ENCODE assay signal across 2 cellular contexts in the genomic region with DNA sequence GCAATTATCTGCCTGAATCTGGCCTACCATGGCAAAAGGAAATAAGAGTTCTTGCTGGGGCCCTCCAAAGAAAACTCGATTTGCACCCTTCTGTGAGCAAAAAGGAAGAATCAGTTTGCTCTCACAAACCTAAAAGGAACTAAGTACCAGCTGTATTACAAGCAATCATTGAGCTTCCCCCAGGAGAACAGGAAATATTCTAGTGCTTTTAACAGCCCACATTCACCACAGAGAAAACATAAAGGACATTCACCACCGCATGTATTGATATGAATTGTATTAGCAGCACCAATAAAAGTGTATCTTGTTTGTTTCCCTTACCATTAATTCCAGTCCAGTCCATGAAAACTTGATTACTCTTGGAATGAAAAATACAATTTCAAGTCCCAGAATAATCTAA.
TF ChIP-seq lines count a peak whose summit lies in the region.

No MANE protein-coding gene starts in this region.

TF ChIP-seq in GM23338, 12 proteins besides CTCF, POLR2A, EP300 and RAD21 (continued from another document):
- TF ChIP-seq, protein P1, sequence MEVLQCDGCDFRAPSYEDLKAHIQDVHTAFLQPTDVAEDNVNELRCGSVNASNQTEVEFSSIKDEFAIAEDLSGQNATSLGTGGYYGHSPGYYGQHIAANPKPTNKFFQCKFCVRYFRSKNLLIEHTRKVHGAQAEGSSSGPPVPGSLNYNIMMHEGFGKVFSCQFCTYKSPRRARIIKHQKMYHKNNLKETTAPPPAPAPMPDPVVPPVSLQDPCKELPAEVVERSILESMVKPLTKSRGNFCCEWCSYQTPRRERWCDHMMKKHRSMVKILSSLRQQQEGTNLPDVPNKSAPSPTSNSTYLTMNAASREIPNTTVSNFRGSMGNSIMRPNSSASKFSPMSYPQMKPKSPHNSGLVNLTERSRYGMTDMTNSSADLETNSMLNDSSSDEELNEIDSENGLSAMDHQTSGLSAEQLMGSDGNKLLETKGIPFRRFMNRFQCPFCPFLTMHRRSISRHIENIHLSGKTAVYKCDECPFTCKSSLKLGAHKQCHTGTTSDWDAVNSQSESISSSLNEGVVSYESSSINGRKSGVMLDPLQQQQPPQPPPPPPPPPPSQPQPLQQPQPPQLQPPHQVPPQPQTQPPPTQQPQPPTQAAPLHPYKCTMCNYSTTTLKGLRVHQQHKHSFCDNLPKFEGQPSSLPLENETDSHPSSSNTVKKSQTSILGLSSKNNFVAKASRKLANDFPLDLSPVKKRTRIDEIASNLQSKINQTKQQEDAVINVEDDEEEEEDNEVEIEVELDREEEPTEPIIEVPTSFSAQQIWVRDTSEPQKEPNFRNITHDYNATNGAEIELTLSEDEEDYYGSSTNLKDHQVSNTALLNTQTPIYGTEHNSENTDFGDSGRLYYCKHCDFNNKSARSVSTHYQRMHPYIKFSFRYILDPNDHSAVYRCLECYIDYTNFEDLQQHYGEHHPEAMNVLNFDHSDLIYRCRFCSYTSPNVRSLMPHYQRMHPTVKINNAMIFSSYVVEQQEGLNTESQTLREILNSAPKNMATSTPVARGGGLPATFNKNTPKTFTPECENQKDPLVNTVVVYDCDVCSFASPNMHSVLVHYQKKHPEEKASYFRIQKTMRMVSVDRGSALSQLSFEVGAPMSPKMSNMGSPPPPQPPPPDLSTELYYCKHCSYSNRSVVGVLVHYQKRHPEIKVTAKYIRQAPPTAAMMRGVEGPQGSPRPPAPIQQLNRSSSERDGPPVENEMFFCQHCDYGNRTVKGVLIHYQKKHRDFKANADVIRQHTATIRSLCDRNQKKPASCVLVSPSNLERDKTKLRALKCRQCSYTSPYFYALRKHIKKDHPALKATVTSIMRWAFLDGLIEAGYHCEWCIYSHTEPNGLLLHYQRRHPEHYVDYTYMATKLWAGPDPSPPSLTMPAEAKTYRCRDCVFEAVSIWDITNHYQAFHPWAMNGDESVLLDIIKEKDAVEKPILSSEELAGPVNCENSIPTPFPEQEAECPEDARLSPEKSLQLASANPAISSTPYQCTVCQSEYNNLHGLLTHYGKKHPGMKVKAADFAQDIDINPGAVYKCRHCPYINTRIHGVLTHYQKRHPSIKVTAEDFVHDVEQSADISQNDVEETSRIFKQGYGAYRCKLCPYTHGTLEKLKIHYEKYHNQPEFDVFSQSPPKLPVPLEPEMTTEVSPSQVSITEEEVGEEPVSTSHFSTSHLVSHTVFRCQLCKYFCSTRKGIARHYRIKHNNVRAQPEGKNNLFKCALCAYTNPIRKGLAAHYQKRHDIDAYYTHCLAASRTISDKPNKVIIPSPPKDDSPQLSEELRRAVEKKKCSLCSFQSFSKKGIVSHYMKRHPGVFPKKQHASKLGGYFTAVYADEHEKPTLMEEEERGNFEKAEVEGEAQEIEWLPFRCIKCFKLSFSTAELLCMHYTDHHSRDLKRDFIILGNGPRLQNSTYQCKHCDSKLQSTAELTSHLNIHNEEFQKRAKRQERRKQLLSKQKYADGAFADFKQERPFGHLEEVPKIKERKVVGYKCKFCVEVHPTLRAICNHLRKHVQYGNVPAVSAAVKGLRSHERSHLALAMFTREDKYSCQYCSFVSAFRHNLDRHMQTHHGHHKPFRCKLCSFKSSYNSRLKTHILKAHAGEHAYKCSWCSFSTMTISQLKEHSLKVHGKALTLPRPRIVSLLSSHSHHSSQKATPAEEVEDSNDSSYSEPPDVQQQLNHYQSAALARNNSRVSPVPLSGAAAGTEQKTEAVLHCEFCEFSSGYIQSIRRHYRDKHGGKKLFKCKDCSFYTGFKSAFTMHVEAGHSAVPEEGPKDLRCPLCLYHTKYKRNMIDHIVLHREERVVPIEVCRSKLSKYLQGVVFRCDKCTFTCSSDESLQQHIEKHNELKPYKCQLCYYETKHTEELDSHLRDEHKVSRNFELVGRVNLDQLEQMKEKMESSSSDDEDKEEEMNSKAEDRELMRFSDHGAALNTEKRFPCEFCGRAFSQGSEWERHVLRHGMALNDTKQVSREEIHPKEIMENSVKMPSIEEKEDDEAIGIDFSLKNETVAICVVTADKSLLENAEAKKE (CRISPR knock-in tag; IDR thresholded peaks at IDR 0.05): no peak
- no peak for TF ChIP-seq STAT1 (IDR thresholded peaks at IDR 0.05; ENCODE audit: unreplicated experiment)

TF ChIP-seq in WTC11, 78 proteins besides CTCF, POLR2A, EP300 and RAD21 (continued from another document):
- TF ChIP-seq, protein P2, sequence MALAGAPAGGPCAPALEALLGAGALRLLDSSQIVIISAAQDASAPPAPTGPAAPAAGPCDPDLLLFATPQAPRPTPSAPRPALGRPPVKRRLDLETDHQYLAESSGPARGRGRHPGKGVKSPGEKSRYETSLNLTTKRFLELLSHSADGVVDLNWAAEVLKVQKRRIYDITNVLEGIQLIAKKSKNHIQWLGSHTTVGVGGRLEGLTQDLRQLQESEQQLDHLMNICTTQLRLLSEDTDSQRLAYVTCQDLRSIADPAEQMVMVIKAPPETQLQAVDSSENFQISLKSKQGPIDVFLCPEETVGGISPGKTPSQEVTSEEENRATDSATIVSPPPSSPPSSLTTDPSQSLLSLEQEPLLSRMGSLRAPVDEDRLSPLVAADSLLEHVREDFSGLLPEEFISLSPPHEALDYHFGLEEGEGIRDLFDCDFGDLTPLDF (CRISPR knock-in tag; IDR thresholded peaks at IDR 0.05): no peak
- TF ChIP-seq, protein P3, sequence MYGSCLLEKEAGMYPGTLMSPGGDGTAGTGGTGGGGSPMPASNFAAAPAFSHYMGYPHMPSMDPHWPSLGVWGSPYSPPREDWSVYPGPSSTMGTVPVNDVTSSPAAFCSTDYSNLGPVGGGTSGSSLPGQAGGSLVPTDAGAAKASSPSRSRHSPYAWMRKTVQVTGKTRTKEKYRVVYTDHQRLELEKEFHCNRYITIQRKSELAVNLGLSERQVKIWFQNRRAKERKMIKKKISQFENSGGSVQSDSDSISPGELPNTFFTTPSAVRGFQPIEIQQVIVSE (CRISPR knock-in tag; IDR thresholded peaks at IDR 0.05; ENCODE audit: borderline replicate concordance): no peak
- TF ChIP-seq, protein P4, sequence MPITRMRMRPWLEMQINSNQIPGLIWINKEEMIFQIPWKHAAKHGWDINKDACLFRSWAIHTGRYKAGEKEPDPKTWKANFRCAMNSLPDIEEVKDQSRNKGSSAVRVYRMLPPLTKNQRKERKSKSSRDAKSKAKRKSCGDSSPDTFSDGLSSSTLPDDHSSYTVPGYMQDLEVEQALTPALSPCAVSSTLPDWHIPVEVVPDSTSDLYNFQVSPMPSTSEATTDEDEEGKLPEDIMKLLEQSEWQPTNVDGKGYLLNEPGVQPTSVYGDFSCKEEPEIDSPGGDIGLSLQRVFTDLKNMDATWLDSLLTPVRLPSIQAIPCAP (CRISPR knock-in tag; IDR thresholded peaks at IDR 0.05): no peak
- TF ChIP-seq, protein P5, sequence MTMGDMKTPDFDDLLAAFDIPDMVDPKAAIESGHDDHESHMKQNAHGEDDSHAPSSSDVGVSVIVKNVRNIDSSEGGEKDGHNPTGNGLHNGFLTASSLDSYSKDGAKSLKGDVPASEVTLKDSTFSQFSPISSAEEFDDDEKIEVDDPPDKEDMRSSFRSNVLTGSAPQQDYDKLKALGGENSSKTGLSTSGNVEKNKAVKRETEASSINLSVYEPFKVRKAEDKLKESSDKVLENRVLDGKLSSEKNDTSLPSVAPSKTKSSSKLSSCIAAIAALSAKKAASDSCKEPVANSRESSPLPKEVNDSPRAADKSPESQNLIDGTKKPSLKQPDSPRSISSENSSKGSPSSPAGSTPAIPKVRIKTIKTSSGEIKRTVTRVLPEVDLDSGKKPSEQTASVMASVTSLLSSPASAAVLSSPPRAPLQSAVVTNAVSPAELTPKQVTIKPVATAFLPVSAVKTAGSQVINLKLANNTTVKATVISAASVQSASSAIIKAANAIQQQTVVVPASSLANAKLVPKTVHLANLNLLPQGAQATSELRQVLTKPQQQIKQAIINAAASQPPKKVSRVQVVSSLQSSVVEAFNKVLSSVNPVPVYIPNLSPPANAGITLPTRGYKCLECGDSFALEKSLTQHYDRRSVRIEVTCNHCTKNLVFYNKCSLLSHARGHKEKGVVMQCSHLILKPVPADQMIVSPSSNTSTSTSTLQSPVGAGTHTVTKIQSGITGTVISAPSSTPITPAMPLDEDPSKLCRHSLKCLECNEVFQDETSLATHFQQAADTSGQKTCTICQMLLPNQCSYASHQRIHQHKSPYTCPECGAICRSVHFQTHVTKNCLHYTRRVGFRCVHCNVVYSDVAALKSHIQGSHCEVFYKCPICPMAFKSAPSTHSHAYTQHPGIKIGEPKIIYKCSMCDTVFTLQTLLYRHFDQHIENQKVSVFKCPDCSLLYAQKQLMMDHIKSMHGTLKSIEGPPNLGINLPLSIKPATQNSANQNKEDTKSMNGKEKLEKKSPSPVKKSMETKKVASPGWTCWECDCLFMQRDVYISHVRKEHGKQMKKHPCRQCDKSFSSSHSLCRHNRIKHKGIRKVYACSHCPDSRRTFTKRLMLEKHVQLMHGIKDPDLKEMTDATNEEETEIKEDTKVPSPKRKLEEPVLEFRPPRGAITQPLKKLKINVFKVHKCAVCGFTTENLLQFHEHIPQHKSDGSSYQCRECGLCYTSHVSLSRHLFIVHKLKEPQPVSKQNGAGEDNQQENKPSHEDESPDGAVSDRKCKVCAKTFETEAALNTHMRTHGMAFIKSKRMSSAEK (CRISPR knock-in tag; IDR thresholded peaks at IDR 0.05; ENCODE audit: borderline replicate concordance): no peak
- TF ChIP-seq ZNF423 (CRISPR knock-in tag; IDR thresholded peaks at IDR 0.05): no peak
- no peak for TF ChIP-seq ATF1 (CRISPR knock-in tag; IDR thresholded peaks at IDR 0.05)
- TF ChIP-seq, protein P6, sequence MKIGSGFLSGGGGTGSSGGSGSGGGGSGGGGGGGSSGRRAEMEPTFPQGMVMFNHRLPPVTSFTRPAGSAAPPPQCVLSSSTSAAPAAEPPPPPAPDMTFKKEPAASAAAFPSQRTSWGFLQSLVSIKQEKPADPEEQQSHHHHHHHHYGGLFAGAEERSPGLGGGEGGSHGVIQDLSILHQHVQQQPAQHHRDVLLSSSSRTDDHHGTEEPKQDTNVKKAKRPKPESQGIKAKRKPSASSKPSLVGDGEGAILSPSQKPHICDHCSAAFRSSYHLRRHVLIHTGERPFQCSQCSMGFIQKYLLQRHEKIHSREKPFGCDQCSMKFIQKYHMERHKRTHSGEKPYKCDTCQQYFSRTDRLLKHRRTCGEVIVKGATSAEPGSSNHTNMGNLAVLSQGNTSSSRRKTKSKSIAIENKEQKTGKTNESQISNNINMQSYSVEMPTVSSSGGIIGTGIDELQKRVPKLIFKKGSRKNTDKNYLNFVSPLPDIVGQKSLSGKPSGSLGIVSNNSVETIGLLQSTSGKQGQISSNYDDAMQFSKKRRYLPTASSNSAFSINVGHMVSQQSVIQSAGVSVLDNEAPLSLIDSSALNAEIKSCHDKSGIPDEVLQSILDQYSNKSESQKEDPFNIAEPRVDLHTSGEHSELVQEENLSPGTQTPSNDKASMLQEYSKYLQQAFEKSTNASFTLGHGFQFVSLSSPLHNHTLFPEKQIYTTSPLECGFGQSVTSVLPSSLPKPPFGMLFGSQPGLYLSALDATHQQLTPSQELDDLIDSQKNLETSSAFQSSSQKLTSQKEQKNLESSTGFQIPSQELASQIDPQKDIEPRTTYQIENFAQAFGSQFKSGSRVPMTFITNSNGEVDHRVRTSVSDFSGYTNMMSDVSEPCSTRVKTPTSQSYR (CRISPR knock-in tag; IDR thresholded peaks at IDR 0.05): no peak
- no peak for TF ChIP-seq ZNF219 (CRISPR knock-in tag; IDR thresholded peaks at IDR 0.05; ENCODE audit: borderline replicate concordance)
